10 cellular contexts compared by ENCODE assay signal in genomic region chr18:35242426-35242825, GRCh38. TPM values are rescaled to one million over a fixed set of nuclear protein-coding genes. Genes with fewer than 3 reads are reported as not detected.
DNase-seq lines count a peak whose midpoint lies in the region; ATAC-seq and TF ChIP-seq lines count a peak whose summit lies in the region.
"Had no signal": no experiment of that assay in that cellular context is flagged by ENCODE, and none has a peak within 500 bp of the region (broad histone marks: within the 10 kb centered on the region; RNA-seq: fewer than 3 reads in every experiment).

No MANE protein-coding gene starts in this region.

- intact Hi-C loops in breast epithelium (cut with DNase I; ENCODE audit: low total_unique reads): no loop called here
- intact Hi-C loops in MCF 10A (cut with micrococcal nuclease): no loop called here
- intact Hi-C loops in vagina (cut with DNase I): loop anchor here (5.0 kb wide), 1 partner anchor 100 kb away; the partner anchor contains the start of gene ZNF24

- H3K9me3 Mint-ChIP-seq in MCF 10A (ENCODE audit: unreplicated experiment) (peaks cover 30% of the 10 kb centered on the region), mesothelial cell of epicardium (peaks cover 8% of the 10 kb centered on the region)
- H3K9me3 Mint-ChIP-seq in activated naive CD8-positive, alpha-beta T cell treated with anti-CD3 and anti-CD28 coated beads, Interleukin-2, amount 50 U/mL, for 24 hours: peaks cover 35% of the 10 kb centered on the region

- H3K4me1 Mint-ChIP-seq in MCF 10A (ENCODE audit: insufficient read depth, unreplicated experiment) (no peaks in the 10 kb centered on the region), mesothelial cell of epicardium (peaks cover 12% of the 10 kb centered on the region)
- H3K4me1 Mint-ChIP-seq in activated naive CD8-positive, alpha-beta T cell treated with anti-CD3 and anti-CD28 coated beads, Interleukin-2, amount 50 U/mL, for 24 hours: peaks cover 25% of the 10 kb centered on the region

- POLR2A ChIA-PET in MCF 10A (lab: Yijun Ruan, JAX): interaction anchor here (3.8 to 7.2 kb wide), 2 partner anchors 47 to 102 kb away, joined by 26 to 58 read pairs; partner anchors contain the start of genes ZNF24 and ZSCAN30

- no peaks in the 10 kb centered on the region for H3K27me3 ChIP-seq in breast epithelium
- no peaks in the 10 kb centered on the region for H3K27me3 ChIP-seq in vagina
- no peaks in the 10 kb centered on the region for H3K27me3 ChIP-seq in gastroesophageal sphincter

- no peak for ATAC-seq in activated naive CD8-positive, alpha-beta T cell treated with anti-CD3 and anti-CD28 coated beads, Interleukin-2, amount 50 U/mL, for 24 hours
- ATAC-seq in HG02970 (IDR thresholded peaks at IDR 0.05; ENCODE audit: low FRiP score, unreplicated experiment): no peak
- no peak for ATAC-seq in gastroesophageal sphincter
- ATAC-seq: Panc1 had no signal

- TF ChIP-seq EP300 in gastroesophageal sphincter (IDR thresholded peaks at IDR 0.05): no peak

- BruUV-seq in MCF 10A (replicated peaks; lab: Mats Ljungman, UMichigan): no TSS peak

- H3K4me3 ChIP-seq in breast epithelium (no peak overlapping the region), vagina (no peak overlapping the region), gastroesophageal sphincter (peak overlapping the region in 1 of 2 donors; percentile 75)

- TF ChIP-seq POLR2A in breast epithelium (IDR thresholded peaks at IDR 0.05): no peak
- no peak for TF ChIP-seq POLR2A in vagina (IDR thresholded peaks at IDR 0.05)
- no peak for TF ChIP-seq POLR2A in gastroesophageal sphincter (IDR thresholded peaks at IDR 0.05)

- CTCF ChIA-PET in MCF 10A (lab: Yijun Ruan, JAX): interaction anchor here (0.6 to 2.5 kb wide), 3 partner anchors 11 to 164 kb away, joined by 3 to 14 read pairs (median 3); no protein-coding TSS in a partner anchor

- 74 to 83% methylated on average over 5 of the region's 6 CpGs for WGBS in gastroesophageal sphincter (ENCODE audit: low coverage in 1 of 2), 2 donors

- no peak overlapping the region for H3K4me3 Mint-ChIP-seq in MCF 10A (ENCODE audit: unreplicated experiment)
- peak overlapping the region; percentile 95 for H3K4me3 Mint-ChIP-seq in activated naive CD8-positive, alpha-beta T cell treated with anti-CD3 and anti-CD28 coated beads, Interleukin-2, amount 50 U/mL, for 24 hours
- H3K4me3 Mint-ChIP-seq in mesothelial cell of epicardium: peak overlapping the region; percentile 93

- H3K9me3 ChIP-seq in breast epithelium: no peaks in the 10 kb centered on the region
- no peaks in the 10 kb centered on the region for H3K9me3 ChIP-seq in vagina
- no peaks in the 10 kb centered on the region for H3K9me3 ChIP-seq in gastroesophageal sphincter

- H3K4me1 ChIP-seq in breast epithelium (no peaks in the 10 kb centered on the region), vagina (peaks cover 17% of the 10 kb centered on the region), gastroesophageal sphincter (peaks cover 0 to 29% (median 3%) of the 10 kb centered on the region in 3 donors)

- H3K36me3 ChIP-seq in breast epithelium (no peaks in the 10 kb centered on the region), vagina (peaks cover 0 to 42% of the 10 kb centered on the region in 2 donors), gastroesophageal sphincter (peaks cover 0 to 52% of the 10 kb centered on the region in 2 donors)

- H3K36me3 Mint-ChIP-seq in MCF 10A (ENCODE audit: insufficient read depth, unreplicated experiment): peaks cover 61% of the 10 kb centered on the region
- H3K36me3 Mint-ChIP-seq in activated naive CD8-positive, alpha-beta T cell treated with anti-CD3 and anti-CD28 coated beads, Interleukin-2, amount 50 U/mL, for 24 hours (ENCODE audit: low read depth): peaks cover 57% of the 10 kb centered on the region
- peaks cover 47% of the 10 kb centered on the region for H3K36me3 Mint-ChIP-seq in mesothelial cell of epicardium

- H3K27ac Mint-ChIP-seq in MCF 10A (ENCODE audit: low read depth, unreplicated experiment): no peak overlapping the region
- no peak overlapping the region for H3K27ac Mint-ChIP-seq in activated naive CD8-positive, alpha-beta T cell treated with anti-CD3 and anti-CD28 coated beads, Interleukin-2, amount 50 U/mL, for 24 hours
- peak overlapping the region; percentile 74 for H3K27ac Mint-ChIP-seq in mesothelial cell of epicardium
- H3K27ac Mint-ChIP-seq: activated naive CD8-positive, alpha-beta T cell treated with anti-CD3 and anti-CD28 coated beads, Interleukin-2, amount 10 ng/mL, durations not matched to agents 7 days and 5 days had no signal

- peak overlapping the region; percentile 8 to 22 for H3K27ac ChIP-seq in breast epithelium
- peak overlapping the region; percentile 32 for H3K27ac ChIP-seq in vagina
- H3K27ac ChIP-seq in gastroesophageal sphincter: peak overlapping the region in 1 of 4 donors; percentile 24

- DNase-seq in breast epithelium (ENCODE audit: low spot score in 2 of 2): no peak
- DNase-seq in MCF 10A (ENCODE audit: unreplicated experiment): no peak
- no peak for DNase-seq in activated naive CD8-positive, alpha-beta T cell treated with anti-CD3 and anti-CD28 coated beads, Interleukin-2, amount 50 U/mL, for 24 hours
- DNase-seq in mesothelial cell of epicardium (ENCODE audit: low spot score in 2 of 2, unreplicated experiment in 2 of 2): no peak
- DNase-seq in vagina (ENCODE audit: extremely low spot score in 2 of 2): no peak
- no peak for DNase-seq in stimulated activated CD8-positive, alpha-beta memory T cell treated with anti-CD3 and anti-CD28 coated beads, Interleukin-4, amount 100 ng/mL, for 48 hours
- DNase-seq: activated naive CD8-positive, alpha-beta T cell treated with anti-CD3 and anti-CD28 coated beads, Interleukin-2, amount 10 ng/mL, durations not matched to agents 7 days and 5 days had no signal

- TF ChIP-seq CTCF in breast epithelium (IDR thresholded peaks at IDR 0.05): no peak
- TF ChIP-seq CTCF in MCF 10A (IDR thresholded peaks at IDR 0.05; ENCODE audit: unreplicated experiment): no peak
- TF ChIP-seq CTCF in mesothelial cell of epicardium (IDR thresholded peaks at IDR 0.05; ENCODE audit: unreplicated experiment): no peak
- no peak for TF ChIP-seq CTCF in vagina (IDR thresholded peaks at IDR 0.05)
- TF ChIP-seq CTCF in gastroesophageal sphincter (IDR thresholded peaks at IDR 0.05): no peak

- no peaks in the 10 kb centered on the region for H3K27me3 Mint-ChIP-seq in MCF 10A (ENCODE audit: insufficient read depth, unreplicated experiment)
- no peaks in the 10 kb centered on the region for H3K27me3 Mint-ChIP-seq in activated naive CD8-positive, alpha-beta T cell treated with anti-CD3 and anti-CD28 coated beads, Interleukin-2, amount 50 U/mL, for 24 hours
- no peaks in the 10 kb centered on the region for H3K27me3 Mint-ChIP-seq in mesothelial cell of epicardium (ENCODE audit: low read depth)
- H3K27me3 Mint-ChIP-seq: activated naive CD8-positive, alpha-beta T cell treated with anti-CD3 and anti-CD28 coated beads, Interleukin-2, amount 10 ng/mL, durations not matched to agents 7 days and 5 days had no signal

RNA-seq across cellular contexts. Expression of gene ZNF397, which starts 1.6 kb away (rescaled TPM):
- total RNA-seq in breast epithelium: 10 to 100 TPM; 27.2 to 44.5 (median 38.0) TPM
- total RNA-seq in MCF 10A (2022): 22.5 and 26.5 TPM in 2 replicates
- total RNA-seq in mesothelial cell of epicardium: 40.8 to 44.2 TPM (median 43.3 TPM) in 3 replicates
- total RNA-seq in vagina: 31.9 TPM
- total RNA-seq in gastroesophageal sphincter: 10 to 100 TPM; 30.6 to 40.0 (median 31.3) TPM

RNA-seq across cellular contexts. Expression of gene ZSCAN30, which starts 47.6 kb away (rescaled TPM):
- total RNA-seq in breast epithelium (10 to 100 TPM; 12.5 to 33.2 (median 21.3) TPM), MCF 10A (2022) (20.5 and 30.1 TPM in 2 replicates), mesothelial cell of epicardium (23.8 to 29.3 TPM (median 27.1 TPM) in 3 replicates), vagina (19.4 TPM), gastroesophageal sphincter (10 to 100 TPM; 12.1 to 27.2 (median 17.6) TPM)
